Comparison of ENCODE assay signal across 13 cellular contexts in genomic region chr19:15129856-15130580, GRCh38. TPM values are rescaled to one million over a fixed set of nuclear protein-coding genes. Genes with fewer than 3 reads are reported as not detected.
A peak's percentile ranks its signal among the peaks of the same experiment; 100 is the strongest.
DNase-seq lines count a peak whose midpoint lies in the region; ATAC-seq and TF ChIP-seq lines count a peak whose summit lies in the region.
"Had no signal": no experiment of that assay in that cellular context is flagged by ENCODE, and none has a peak within 500 bp of the region (broad histone marks: within the 10 kb centered on the region; RNA-seq: fewer than 3 reads in every experiment).

No MANE protein-coding gene starts in this region.

- no peak overlapping the region for H3K27ac Mint-ChIP-seq in Calu3 (ENCODE audit: unreplicated experiment)
- H3K27ac Mint-ChIP-seq in activated naive CD8-positive, alpha-beta T cell treated with anti-CD3 and anti-CD28 coated beads, Interleukin-2, amount 50 U/mL, for 24 hours: peak overlapping the region; percentile 86

- CTCF ChIA-PET in Calu3 (lab: Charles Lee): interaction anchor here (0.5 to 0.6 kb wide), 2 partner anchors 132 to 614 kb away, joined by 3 to 4 read pairs; no protein-coding TSS in a partner anchor

- DNase-seq in Calu3: peak; percentile 69
- peak; percentile 12 for DNase-seq in NCI-H69 (lab: John Stamatoyannopoulos, UW)
- DNase-seq in activated naive CD8-positive, alpha-beta T cell treated with anti-CD3 and anti-CD28 coated beads, Interleukin-2, amount 50 U/mL, for 24 hours: peak; percentile 40
- no peak for DNase-seq in ovary
- DNase-seq in NOMO-1 treated with DMSO at 0.1 percent for 48 hours (lab: John Stamatoyannopoulos, UW; ENCODE audit: unreplicated experiment): no peak
- DNase-seq: NCI-H524, T-helper 9 cell had no signal

- H3K27me3 ChIP-seq in ovary: no peaks in the 10 kb centered on the region
- H3K27me3 ChIP-seq: BLaER1 treated with 17β-estradiol and CSF1 and Interleukin-3, amounts not matched to agents 10 nM and 100 nM had no signal

- H3K36me3 Mint-ChIP-seq in Calu3 (ENCODE audit: insufficient read depth, unreplicated experiment): peaks cover 10% of the 10 kb centered on the region
- H3K36me3 Mint-ChIP-seq in activated naive CD8-positive, alpha-beta T cell treated with anti-CD3 and anti-CD28 coated beads, Interleukin-2, amount 50 U/mL, for 24 hours (ENCODE audit: low read depth): peaks cover 5% of the 10 kb centered on the region

- H3K36me3 ChIP-seq in ovary: no peaks in the 10 kb centered on the region
- H3K36me3 ChIP-seq: BLaER1 treated with 17β-estradiol and CSF1 and Interleukin-3, amounts not matched to agents 10 nM and 100 nM had no signal

- intact Hi-C loops in Calu3 (cut with micrococcal nuclease; ENCODE audit: unreplicated experiment) (no loop called here), ovary (cut with DNase I) (no loop called here)

- H3K9me3 ChIP-seq in ovary: no peaks in the 10 kb centered on the region
- H3K9me3 ChIP-seq: BLaER1 treated with 17β-estradiol and CSF1 and Interleukin-3, amounts not matched to agents 10 nM and 100 nM had no signal

- H3K4me1 Mint-ChIP-seq in Calu3 (ENCODE audit: low read depth, unreplicated experiment): peaks cover 8% of the 10 kb centered on the region
- peaks cover 30% of the 10 kb centered on the region for H3K4me1 Mint-ChIP-seq in activated naive CD8-positive, alpha-beta T cell treated with anti-CD3 and anti-CD28 coated beads, Interleukin-2, amount 50 U/mL, for 24 hours

- WGBS in ovary, 3 donors: 66 to 72% (median 71%) methylated on average over 16 of the region's 16 CpGs

- no peak overlapping the region for H3K4me3 Mint-ChIP-seq in Calu3 (ENCODE audit: low read depth, unreplicated experiment)
- H3K4me3 Mint-ChIP-seq in activated naive CD8-positive, alpha-beta T cell treated with anti-CD3 and anti-CD28 coated beads, Interleukin-2, amount 50 U/mL, for 24 hours: peak overlapping the region; percentile 2

- H3K27me3 Mint-ChIP-seq in Calu3 (ENCODE audit: unreplicated experiment): no peaks in the 10 kb centered on the region
- peaks cover 6% of the 10 kb centered on the region for H3K27me3 Mint-ChIP-seq in activated naive CD8-positive, alpha-beta T cell treated with anti-CD3 and anti-CD28 coated beads, Interleukin-2, amount 50 U/mL, for 24 hours

- peak; percentile 14 for ATAC-seq in activated naive CD8-positive, alpha-beta T cell treated with anti-CD3 and anti-CD28 coated beads, Interleukin-2, amount 50 U/mL, for 24 hours
- no peak for ATAC-seq in HG03196 (IDR thresholded peaks at IDR 0.05; ENCODE audit: unreplicated experiment)
- no peak for ATAC-seq in GM19395 (IDR thresholded peaks at IDR 0.05; ENCODE audit: unreplicated experiment)

- TF ChIP-seq CTCF in Calu3 (IDR thresholded peaks at IDR 0.05; ENCODE audit: unreplicated experiment) (no peak), ovary (IDR thresholded peaks at IDR 0.05) (no peak)

- no peak for TF ChIP-seq EP300 in ovary (IDR thresholded peaks at IDR 0.05)

- no peak for TF ChIP-seq POLR2A in ovary (IDR thresholded peaks at IDR 0.05)

- no TSS peak for BruUV-seq in Calu3 (replicated peaks; lab: Mats Ljungman, UMichigan)

- H3K4me3 ChIP-seq in skin epidermis (no peak overlapping the region), ovary (no peak overlapping the region)
- H3K4me3 ChIP-seq: BLaER1 treated with 17β-estradiol and CSF1 and Interleukin-3, amounts not matched to agents 10 nM and 100 nM had no signal

- H3K9me3 Mint-ChIP-seq in Calu3 (ENCODE audit: low read depth, unreplicated experiment): no peaks in the 10 kb centered on the region
- H3K9me3 Mint-ChIP-seq in activated naive CD8-positive, alpha-beta T cell treated with anti-CD3 and anti-CD28 coated beads, Interleukin-2, amount 50 U/mL, for 24 hours: no peaks in the 10 kb centered on the region

- no peaks in the 10 kb centered on the region for H3K4me1 ChIP-seq in ovary (ENCODE audit: insufficient read depth)

- H3K27ac ChIP-seq in skin epidermis: peak overlapping the region in 17 of 21 experiments; percentile 12 to 73 (median 62)
- H3K27ac ChIP-seq in ovary: no peak overlapping the region
- H3K27ac ChIP-seq: BLaER1 treated with 17β-estradiol and CSF1 and Interleukin-3, amounts not matched to agents 10 nM and 100 nM; KMS-11 had no signal

RNA-seq across cellular contexts. Expression of gene SYDE1, which starts 22.8 kb away (rescaled TPM):
- total RNA-seq in Calu3 (2022): 2.1 and 2.6 TPM in 2 replicates
- 10 to 100 TPM; 22.2 to 61.9 (median 43.5) TPM for total RNA-seq in ovary
- polyA plus RNA-seq in ovary: 10 to 100 TPM in 1 of 2 donors, 1 to 10 TPM in 1; 9.4 to 22.9 TPM
- polyA plus RNA-seq: neural cell had no signal

RNA-seq across cellular contexts. Expression of gene OR1I1, which starts 48.0 kb away (rescaled TPM):
- not detected in 2 replicates for total RNA-seq in Calu3 (2022)
- not detected for total RNA-seq in ovary
- polyA plus RNA-seq in ovary: not detected
- polyA plus RNA-seq: neural cell had no signal

Comparison
In these comparisons a context has a peak if more than half of its experiments do, and no peak if none do; other contexts are left out.
1. DNase-seq: peak in Calu3 (single experiment), NCI-H69 (single experiment) and activated naive CD8-positive, alpha-beta T cell treated with anti-CD3 and anti-CD28 coated beads, Interleukin-2, amount 50 U/mL, for 24 hours (single experiment); none in ovary (0 of 5) and NOMO-1 treated with DMSO at 0.1 percent for 48 hours (single experiment).
2. H3K27ac ChIP-seq: peak in skin epidermis (17 of 21); none in ovary (0 of 2).